8 cellular contexts compared by ENCODE assay signal in genomic region chr12:108691995-108692808, GRCh38. TPM values are rescaled to one million over a fixed set of nuclear protein-coding genes. Genes with fewer than 3 reads are reported as not detected.
DNase-seq lines count a peak whose midpoint lies in the region; ATAC-seq and TF ChIP-seq lines count a peak whose summit lies in the region.

No MANE protein-coding gene starts in this region.

- H3K9me2 ChIP-seq in DOHH2 (replicated peaks; ENCODE audit: control insufficient read depth, low read length) = no peaks in the 10 kb centered on the region

- no peaks in the 10 kb centered on the region for H4K20me1 ChIP-seq in DOHH2 (ENCODE audit: control insufficient read depth, insufficient read depth, low read depth, low read length)

- peak; percentile 93 for DNase-seq in NCI-H345 (lab: John Stamatoyannopoulos, UW)
- DNase-seq in hypothalamus (lab: John Stamatoyannopoulos, UW) = peak in 41 of 51 donors; percentile 45 to 96 (median 70)

- no peaks in the 10 kb centered on the region for H3K79me2 ChIP-seq in DOHH2 (ENCODE audit: control insufficient read depth, low read length)

- H3K36me3 ChIP-seq in DOHH2 (ENCODE audit: control insufficient read depth, low read length) (no peaks in the 10 kb centered on the region), skeletal muscle satellite cell (ENCODE audit: insufficient read depth, low read length) (peaks cover 31% of the 10 kb centered on the region)

- H3F3A ChIP-seq in DOHH2 (ENCODE audit: control insufficient read depth, insufficient read depth) = peaks cover 5% of the 10 kb centered on the region; the same call in 1 of the 2 replicates

- peak overlapping the region; percentile 82 for H3K9ac ChIP-seq in skeletal muscle satellite cell (ENCODE audit: low read depth, low read length)

- H3K9me3 ChIP-seq in DOHH2 (ENCODE audit: control insufficient read depth, insufficient read depth, low read length) (no peaks in the 10 kb centered on the region), skeletal muscle satellite cell (replicated peaks; ENCODE audit: low read length) (no peaks in the 10 kb centered on the region)

- H3K27me3 ChIP-seq in DOHH2 (ENCODE audit: control insufficient read depth, low read length) = no peaks in the 10 kb centered on the region
- no peaks in the 10 kb centered on the region for H3K27me3 ChIP-seq in skeletal muscle satellite cell (ENCODE audit: control insufficient read depth, insufficient read depth, low read length)

- H3K4me1 ChIP-seq in DOHH2 (ENCODE audit: control insufficient read depth, low read length) (peaks cover 37% of the 10 kb centered on the region), skeletal muscle satellite cell (ENCODE audit: control insufficient read depth, insufficient read depth, low read length) (peaks cover 74% of the 10 kb centered on the region)

- peak overlapping the region; percentile 78 for H3K4me2 ChIP-seq in DOHH2 (ENCODE audit: low read length)
- peak overlapping the region; percentile 67 for H3K4me2 ChIP-seq in skeletal muscle satellite cell (ENCODE audit: low read length)

- no peak overlapping the region for H3K27ac ChIP-seq in DOHH2 (ENCODE audit: low read depth, low read length)
- H3K27ac ChIP-seq in adipose tissue (ENCODE audit: low read depth, low read length) = peak overlapping the region; percentile 22

- ATAC-seq in HG02588 (IDR thresholded peaks at IDR 0.05; ENCODE audit: unreplicated experiment) (peak; percentile 3), GM19397 (IDR thresholded peaks at IDR 0.05; ENCODE audit: unreplicated experiment) (no peak), GM19395 (IDR thresholded peaks at IDR 0.05; ENCODE audit: unreplicated experiment) (no peak)

- WGBS in adipose tissue, 3 donors = 21 to 59% (median 27%) methylated on average over 7 to 9 of the region's 9 CpGs

- H3K4me3 ChIP-seq in DOHH2 (ENCODE audit: low read length) = peak overlapping the region; percentile 63
- H3K4me3 ChIP-seq in skeletal muscle satellite cell (ENCODE audit: low read length) = peak overlapping the region; percentile 44

- TF ChIP-seq CTCF in DOHH2 (IDR thresholded peaks at IDR 0.05; ENCODE audit: low read depth, low read length, poor library complexity, severe bottlenecking) = no peak

RNA-seq across cellular contexts. Expression of gene CORO1C, which starts 39.1 kb away (rescaled TPM):
- polyA plus RNA-seq in adipose tissue = 10 to 100 TPM; 11.6 to 72.0 (median 53.3) TPM
- total RNA-seq in skeletal muscle satellite cell (2012; rRNA removed) = 282 and 318 TPM in 2 replicates

RNA-seq across cellular contexts. Expression of gene SELPLG, which starts 58.5 kb away (rescaled TPM):
- 10 to 100 TPM in 1 of 3 donors, 1 to 10 TPM in 2; 2.5 to 14.1 (median 8.8) TPM for polyA plus RNA-seq in adipose tissue
- total RNA-seq in skeletal muscle satellite cell (2012; rRNA removed) = 0.76 and 0.87 TPM in 2 replicates
